In the genomic region with DNA sequence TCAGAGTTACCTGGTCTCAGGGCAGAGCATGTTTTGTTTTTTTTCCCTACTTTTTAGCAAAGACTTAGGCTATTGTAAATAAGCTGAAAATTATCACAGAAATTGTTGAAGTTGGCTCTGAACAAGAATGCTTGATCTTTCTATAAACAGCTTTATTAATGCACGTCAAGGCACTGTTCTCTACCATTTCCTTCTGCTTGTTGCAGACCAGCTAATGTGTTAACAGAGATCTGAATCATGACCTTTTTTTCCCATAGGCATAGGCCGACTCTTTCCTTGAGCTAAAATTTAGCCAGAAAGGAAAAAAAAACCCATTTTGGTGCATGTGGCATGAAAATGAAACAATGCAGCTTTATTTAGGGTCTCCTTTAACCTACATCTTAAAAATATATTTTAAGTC, we compare ENCODE assay signal across 20 cellular contexts.
"Had no signal": no experiment of that assay in that cellular context is flagged by ENCODE, and none has a peak within 500 bp of the region (broad histone marks: within the 10 kb centered on the region; RNA-seq: fewer than 3 reads in every experiment).

No MANE protein-coding gene starts in this region.

- FAIRE-seq: endometrium had no signal

- DNase-seq: effector CD4-positive, alpha-beta T cell; kidney glomerular epithelial cell; mucosa of descending colon; naive thymus-derived CD8-positive, alpha-beta T cell; sigmoid colon; stimulated activated CD4-positive, alpha-beta T cell treated with anti-CD3 and anti-CD28 coated beads, Interleukin-12 subunit alpha, Interleukin-12 subunit beta, amount 100 ng/mL, for 4 hours; stimulated activated CD4-positive, alpha-beta T cell treated with anti-CD3 and anti-CD28 coated beads, Interleukin-2, amount 100 ng/mL, for 48 hours; stimulated activated naive CD8-positive, alpha-beta T cell treated with anti-CD3 and anti-CD28 coated beads, Interleukin-15, Interleukin-2, amounts not matched to agents 100 U/mL and 50 U/mL, for 24 hours; thyroid gland; uterus had no signal

- H3K4me3 ChIP-seq: coronary artery, esophagus muscularis mucosa, gastroesophageal sphincter, mucosa of descending colon, right atrium auricular region, sigmoid colon, skin epidermis, suprapubic skin, thyroid gland, uterus had no signal

- H3K4me1 ChIP-seq: esophagus muscularis mucosa, gastroesophageal sphincter, right atrium auricular region, sigmoid colon, suprapubic skin, thyroid gland, uterus had no signal

- H3K27me3 ChIP-seq: gastroesophageal sphincter, right atrium auricular region, sigmoid colon, suprapubic skin, thyroid gland, uterus had no signal

- H3K36me3 ChIP-seq: esophagus muscularis mucosa, gastroesophageal sphincter, right atrium auricular region, sigmoid colon, suprapubic skin, thyroid gland, uterus had no signal

- H3K4me1 Mint-ChIP-seq: naive thymus-derived CD8-positive, alpha-beta T cell; neural crest cell had no signal

- H3K4me3 Mint-ChIP-seq: naive thymus-derived CD8-positive, alpha-beta T cell; neural crest cell; type B pancreatic cell had no signal

- H3K9me3 Mint-ChIP-seq: type B pancreatic cell had no signal

- H3K36me3 Mint-ChIP-seq: naive thymus-derived CD8-positive, alpha-beta T cell; type B pancreatic cell had no signal

- ATAC-seq: gastroesophageal sphincter; mucosa of descending colon; naive thymus-derived CD8-positive, alpha-beta T cell; stimulated activated naive CD8-positive, alpha-beta T cell treated with anti-CD3 and anti-CD28 coated beads, Interleukin-15, Interleukin-2, amounts not matched to agents 100 U/mL and 50 U/mL, for 24 hours had no signal

- H3K27ac Mint-ChIP-seq: naive thymus-derived CD8-positive, alpha-beta T cell; type B pancreatic cell had no signal

- H3K9me3 ChIP-seq: esophagus muscularis mucosa, gastroesophageal sphincter, mucosa of descending colon, right atrium auricular region, sigmoid colon, suprapubic skin, thyroid gland, uterus had no signal

- H3K27ac ChIP-seq: coronary artery, epithelial cell of prostate, esophagus muscularis mucosa, gastroesophageal sphincter, right atrium auricular region, sigmoid colon, skin epidermis, suprapubic skin, thyroid gland, uterus had no signal
